ENCODE assay signal across 27 cellular contexts in genomic region chr2:54401592-54401991, GRCh38. TPM values are rescaled to one million over a fixed set of nuclear protein-coding genes. Genes with fewer than 3 reads are reported as not detected.
DNase-seq lines count a peak whose midpoint lies in the region; ATAC-seq, FAIRE-seq and TF ChIP-seq lines count a peak whose summit lies in the region.
"Had no signal": no experiment of that assay in that cellular context is flagged by ENCODE, and none has a peak within 500 bp of the region (broad histone marks: within the 10 kb centered on the region; RNA-seq: fewer than 3 reads in every experiment).

No MANE protein-coding gene starts in this region.

- CTCF ChIA-PET in A673 (lab: Charles Lee) = no interaction called here

- FAIRE-seq in urothelium cell line (lab: Jason Lieb, UNC) = no peak
- FAIRE-seq: endometrium, frontal cortex, GM12878 had no signal

- TF ChIP-seq CTCF in fibroblast of lung (conservative IDR thresholded peaks at IDR 0.05 in 1 of 2, IDR thresholded peaks at IDR 0.05 in 1 of 2; ENCODE audit: low read depth in 1 of 2, low read length in 2 of 2) = no peak
- no peak for TF ChIP-seq CTCF in lower lobe of right lung (IDR thresholded peaks at IDR 0.05)
- TF ChIP-seq CTCF in A673 (conservative IDR thresholded peaks at IDR 0.05; ENCODE audit: low read depth, low read length) = no peak

- H3K4me1 ChIP-seq in fibroblast of lung (ENCODE audit: control insufficient read depth, extremely low read depth, insufficient read depth, low read length) (peaks cover 14% of the 10 kb centered on the region), lower lobe of right lung (peaks cover 6% of the 10 kb centered on the region), skeletal muscle tissue (ENCODE audit: control insufficient read depth in 3 of 3, insufficient read depth in 3 of 3, low read length in 3 of 3) (peaks cover 0 to 7% (median 7%) of the 10 kb centered on the region in 3 donors), urinary bladder (ENCODE audit: insufficient read depth) (no peaks in the 10 kb centered on the region), A673 (ENCODE audit: insufficient read depth, low read length, poor library complexity, severe bottlenecking) (peaks cover 31% of the 10 kb centered on the region)

- H3K4me3 ChIP-seq in fibroblast of lung (replicated peaks in 1 of 4; ENCODE audit: control extremely low read depth in 1 of 4, insufficient read depth in 1 of 4, low read depth in 3 of 4, low read length in 4 of 4) (no peak overlapping the region), lower lobe of right lung (no peak overlapping the region), skeletal muscle tissue (ENCODE audit: low read length in 3 of 3) (no peak overlapping the region), urinary bladder (ENCODE audit: low read depth, low read length) (no peak overlapping the region), A673 (ENCODE audit: low read depth, low read length, poor library complexity, severe bottlenecking) (no peak overlapping the region)
- H3K4me3 ChIP-seq: adrenal gland; BLaER1 treated with 17β-estradiol and CSF1 and Interleukin-3, amounts not matched to agents 10 nM and 100 nM; GM12878 had no signal

- H3K9me3 ChIP-seq in fibroblast of lung (ENCODE audit: control insufficient read depth, insufficient read depth, low read depth, low read length) (no peaks in the 10 kb centered on the region), lower lobe of right lung (no peaks in the 10 kb centered on the region), skeletal muscle tissue (ENCODE audit: control insufficient read depth in 3 of 3, low read length in 3 of 3) (no peaks in the 10 kb centered on the region), A673 (ENCODE audit: low read depth, low read length, poor library complexity, severe bottlenecking) (no peaks in the 10 kb centered on the region)
- H3K9me3 ChIP-seq: adrenal gland had no signal

- H3K4me2 ChIP-seq in fibroblast of lung (ENCODE audit: extremely low read depth, insufficient read depth, low read length) = peak overlapping the region; percentile 4

- no peak for ATAC-seq in lower lobe of right lung
- ATAC-seq: GM12878; naive thymus-derived CD4-positive, alpha-beta T cell had no signal

- intact Hi-C loops in lower lobe of right lung (cut with DNase I) = no loop called here
- intact Hi-C loops in A673 (cut with micrococcal nuclease; ENCODE audit: unreplicated experiment) = no loop called here

- no TSS peak for BruUV-seq in A673 (replicated peaks; lab: Mats Ljungman, UMichigan)

- H3K27ac ChIP-seq in fibroblast of lung (ENCODE audit: insufficient read depth, low read length) (no peak overlapping the region), lower lobe of right lung (peak overlapping the region; percentile 31), skeletal muscle tissue (ENCODE audit: low read depth, low read length) (peak overlapping the region; percentile 55), urinary bladder (ENCODE audit: low read depth) (peak overlapping the region; percentile 48), A673 (ENCODE audit: low read depth, low read length, poor library complexity, severe bottlenecking) (no peak overlapping the region)
- H3K27ac ChIP-seq: BLaER1 treated with 17β-estradiol and CSF1 and Interleukin-3, amounts not matched to agents 10 nM and 100 nM had no signal

- no peaks in the 10 kb centered on the region for H3K79me2 ChIP-seq in fibroblast of lung (ENCODE audit: control insufficient read depth, insufficient read depth, low read length)

- H3K36me3 ChIP-seq in fibroblast of lung (ENCODE audit: control insufficient read depth, insufficient read depth, low read length) (no peaks in the 10 kb centered on the region), lower lobe of right lung (no peaks in the 10 kb centered on the region), skeletal muscle tissue (ENCODE audit: control insufficient read depth in 3 of 3, insufficient read depth in 3 of 3, low read length in 3 of 3) (no peaks in the 10 kb centered on the region), urinary bladder (ENCODE audit: insufficient read depth) (no peaks in the 10 kb centered on the region), A673 (ENCODE audit: insufficient read depth, low read length, poor library complexity, severe bottlenecking) (no peaks in the 10 kb centered on the region)
- H3K36me3 ChIP-seq: adrenal gland; BLaER1 treated with 17β-estradiol and CSF1 and Interleukin-3, amounts not matched to agents 10 nM and 100 nM had no signal

- no peak overlapping the region for H3K9ac ChIP-seq in fibroblast of lung (ENCODE audit: insufficient read depth, low read length)
- no peak overlapping the region for H3K9ac ChIP-seq in skeletal muscle tissue (ENCODE audit: low read depth in 1 of 3, low read length in 3 of 3)
- H3K9ac ChIP-seq: BLaER1 treated with 17β-estradiol and CSF1 and Interleukin-3, amounts not matched to agents 10 nM and 100 nM had no signal

- no peak overlapping the region for H2AFZ ChIP-seq in fibroblast of lung (ENCODE audit: low read length)

- POLR2A ChIA-PET in A673 (lab: Charles Lee; ENCODE audit: low non-redundant PET) = no interaction called here

- DNase-seq in fibroblast of lung (ENCODE audit: low read depth in 2 of 2) (peak in 1 of 2 donors; percentile 27), lower lobe of right lung (no peak), urothelium cell line (ENCODE audit: low spot score) (no peak), NCI-H748 treated with DMSO at 0.1 percent for 48 hours (lab: John Stamatoyannopoulos, UW) (no peak), A673 (ENCODE audit: low spot score) (no peak)
- DNase-seq: activated CD4-positive, alpha-beta memory T cell treated with anti-CD3 and anti-CD28 coated beads for 36 hours; activated CD4-positive, alpha-beta T cell treated with anti-CD3 and anti-CD28 coated beads for 1 hour; activated CD8-positive, alpha-beta memory T cell treated with anti-CD3 and anti-CD28 coated beads, Interleukin-2, amount 50 U/mL, for 48 hours; activated naive CD4-positive, alpha-beta T cell treated with anti-CD3 and anti-CD28 coated beads, Interleukin-2, amount 10 ng/mL, durations not matched to agents 7 days and 5 days; cerebellar nuclear complex; DMS153; hypothalamus; immature natural killer cell; Karpas-422; naive thymus-derived CD4-positive, alpha-beta T cell; NCI-H2081; NCI-H526; NK-92 treated with Interleukin-12 subunit alpha and Interleukin-12 subunit beta, amount 100 ng/mL, for 24 hours; stimulated activated naive CD4-positive, alpha-beta T cell; T-helper 2 cell had no signal

- H3K27me3 ChIP-seq in fibroblast of lung (ENCODE audit: control insufficient read depth, insufficient read depth, low read length) (no peaks in the 10 kb centered on the region), lower lobe of right lung (ENCODE audit: low read depth) (no peaks in the 10 kb centered on the region), skeletal muscle tissue (ENCODE audit: control insufficient read depth in 3 of 3, insufficient read depth in 3 of 3, low read length in 3 of 3) (no peaks in the 10 kb centered on the region), A673 (replicated peaks; ENCODE audit: insufficient read depth, low read depth, low read length, poor library complexity) (no peaks in the 10 kb centered on the region)
- H3K27me3 ChIP-seq: adrenal gland had no signal

- H4K20me1 ChIP-seq in fibroblast of lung (ENCODE audit: control insufficient read depth, extremely low read depth, insufficient read depth, low read length) = no peaks in the 10 kb centered on the region

RNA-seq across cellular contexts. Expression of gene SPTBN1, which starts 54.5 kb away (rescaled TPM):
- total RNA-seq in fibroblast of lung = 229 and 325 TPM in 2 replicates
- polyA plus RNA-seq in fibroblast of lung = 112 and 123 TPM in 2 replicates
- polyA plus RNA-seq in fibroblast of lung (2012) = 139 and 178 TPM in 2 replicates
- 262 and 389 TPM in 2 replicates for polyA minus RNA-seq in fibroblast of lung (ENCODE audit: low replicate concordance)
- total RNA-seq in lower lobe of right lung = 601 TPM
- 251 TPM for total RNA-seq in skeletal muscle tissue
- total RNA-seq in urinary bladder = 352 TPM
- 118 TPM for polyA plus RNA-seq in urinary bladder
- total RNA-seq in A673 (2021) = 145 and 146 TPM in 2 replicates

Comparison
In these comparisons a context has a peak if more than half of its experiments do, and no peak if none do; other contexts are left out.
1. H3K27ac ChIP-seq: peak in lower lobe of right lung (single experiment), skeletal muscle tissue (single experiment) and urinary bladder (single experiment); none in fibroblast of lung (single experiment) and A673 (single experiment).